Comparison of ENCODE assay signal across 1 cellular context in the genomic region with DNA sequence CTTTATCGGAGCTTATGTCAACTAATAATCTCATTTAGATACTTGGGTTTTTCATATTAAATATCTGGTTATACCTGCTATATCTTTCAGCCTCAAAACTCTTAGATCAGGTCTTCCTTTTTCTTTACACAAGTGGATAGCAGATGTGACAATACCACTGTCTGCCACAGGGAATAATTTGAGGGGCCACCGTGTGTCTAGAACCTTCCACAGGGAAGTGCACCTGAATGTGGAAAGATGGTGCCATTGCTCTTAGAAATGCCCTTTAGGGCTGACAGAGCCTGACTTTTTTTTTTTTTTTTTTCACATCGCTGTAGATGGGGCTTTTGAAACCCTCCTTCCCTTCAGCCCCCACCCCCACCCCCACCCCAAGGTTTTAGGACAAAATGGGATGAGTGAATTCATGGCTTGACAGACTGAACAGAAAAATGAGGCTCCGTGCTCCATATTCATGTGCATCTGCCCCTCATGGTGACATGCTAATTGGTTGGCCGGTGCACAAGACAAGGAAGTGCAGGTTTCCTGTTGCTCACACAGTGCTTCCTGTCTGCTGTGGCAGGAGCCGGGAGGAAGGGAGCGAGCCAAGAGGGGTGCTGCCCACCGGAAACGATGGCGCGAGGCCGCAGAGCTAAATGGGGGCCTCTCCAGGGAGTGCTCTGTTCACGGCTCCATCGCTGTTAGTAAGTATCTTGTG.
TF ChIP-seq lines count a peak whose summit lies in the region.

No MANE protein-coding gene starts in this region.

TF ChIP-seq in GM12878, 131 proteins besides CTCF, POLR2A, EP300 and RAD21 (continued from another document and continues in another):
- TF ChIP-seq, protein P1, sequence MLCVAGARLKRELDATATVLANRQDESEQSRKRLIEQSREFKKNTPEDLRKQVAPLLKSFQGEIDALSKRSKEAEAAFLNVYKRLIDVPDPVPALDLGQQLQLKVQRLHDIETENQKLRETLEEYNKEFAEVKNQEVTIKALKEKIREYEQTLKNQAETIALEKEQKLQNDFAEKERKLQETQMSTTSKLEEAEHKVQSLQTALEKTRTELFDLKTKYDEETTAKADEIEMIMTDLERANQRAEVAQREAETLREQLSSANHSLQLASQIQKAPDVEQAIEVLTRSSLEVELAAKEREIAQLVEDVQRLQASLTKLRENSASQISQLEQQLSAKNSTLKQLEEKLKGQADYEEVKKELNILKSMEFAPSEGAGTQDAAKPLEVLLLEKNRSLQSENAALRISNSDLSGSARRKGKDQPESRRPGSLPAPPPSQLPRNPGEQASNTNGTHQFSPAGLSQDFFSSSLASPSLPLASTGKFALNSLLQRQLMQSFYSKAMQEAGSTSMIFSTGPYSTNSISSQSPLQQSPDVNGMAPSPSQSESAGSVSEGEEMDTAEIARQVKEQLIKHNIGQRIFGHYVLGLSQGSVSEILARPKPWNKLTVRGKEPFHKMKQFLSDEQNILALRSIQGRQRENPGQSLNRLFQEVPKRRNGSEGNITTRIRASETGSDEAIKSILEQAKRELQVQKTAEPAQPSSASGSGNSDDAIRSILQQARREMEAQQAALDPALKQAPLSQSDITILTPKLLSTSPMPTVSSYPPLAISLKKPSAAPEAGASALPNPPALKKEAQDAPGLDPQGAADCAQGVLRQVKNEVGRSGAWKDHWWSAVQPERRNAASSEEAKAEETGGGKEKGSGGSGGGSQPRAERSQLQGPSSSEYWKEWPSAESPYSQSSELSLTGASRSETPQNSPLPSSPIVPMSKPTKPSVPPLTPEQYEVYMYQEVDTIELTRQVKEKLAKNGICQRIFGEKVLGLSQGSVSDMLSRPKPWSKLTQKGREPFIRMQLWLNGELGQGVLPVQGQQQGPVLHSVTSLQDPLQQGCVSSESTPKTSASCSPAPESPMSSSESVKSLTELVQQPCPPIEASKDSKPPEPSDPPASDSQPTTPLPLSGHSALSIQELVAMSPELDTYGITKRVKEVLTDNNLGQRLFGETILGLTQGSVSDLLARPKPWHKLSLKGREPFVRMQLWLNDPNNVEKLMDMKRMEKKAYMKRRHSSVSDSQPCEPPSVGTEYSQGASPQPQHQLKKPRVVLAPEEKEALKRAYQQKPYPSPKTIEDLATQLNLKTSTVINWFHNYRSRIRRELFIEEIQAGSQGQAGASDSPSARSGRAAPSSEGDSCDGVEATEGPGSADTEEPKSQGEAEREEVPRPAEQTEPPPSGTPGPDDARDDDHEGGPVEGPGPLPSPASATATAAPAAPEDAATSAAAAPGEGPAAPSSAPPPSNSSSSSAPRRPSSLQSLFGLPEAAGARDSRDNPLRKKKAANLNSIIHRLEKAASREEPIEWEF (IDR thresholded peaks at IDR 0.05; ENCODE audit: insufficient replicate concordance, low read depth, low read length): no peak
- TF ChIP-seq GABPA (IDR thresholded peaks at IDR 0.05; ENCODE audit: low read depth) (peak; percentile 74), IRF4 (IDR thresholded peaks at IDR 0.05; ENCODE audit: low read depth, low read length) (no peak), PAX5 (IDR thresholded peaks at IDR 0.05; ENCODE audit: borderline replicate concordance, low read depth, low read length) (peak; percentile 45; the same call in 1 of the 2 replicates), STAT1 (conservative IDR thresholded peaks at IDR 0.05) (no peak), NRF1 (conservative IDR thresholded peaks at IDR 0.05; ENCODE audit: low read depth, low read length) (no peak), ZBED1 (IDR thresholded peaks at IDR 0.05; ENCODE audit: borderline replicate concordance) (no peak), ESRRA (IDR thresholded peaks at IDR 0.05; ENCODE audit: low read length) (no peak), ASH2L (IDR thresholded peaks at IDR 0.05; ENCODE audit: borderline replicate concordance, low read depth) (no peak), POU2F2 (IDR thresholded peaks at IDR 0.05; ENCODE audit: borderline replicate concordance, low read depth, low read length) (peak; percentile 87; the same call in 1 of the 3 replicates), NBN (IDR thresholded peaks at IDR 0.05) (no peak), SIX5 (IDR thresholded peaks at IDR 0.05; ENCODE audit: low read depth, low read length, severe bottlenecking) (no peak), RAD51 (IDR thresholded peaks at IDR 0.05) (no peak), ATF7 (IDR thresholded peaks at IDR 0.05; ENCODE audit: low read depth) (no peak), MTA3 (IDR thresholded peaks at IDR 0.05; ENCODE audit: borderline replicate concordance, low read length) (no peak), EED (IDR thresholded peaks at IDR 0.05; ENCODE audit: low read depth) (peak; percentile 89), IKZF1 (conservative IDR thresholded peaks at IDR 0.05) (0 out of 2 replicates have a peak, but pooled peaks have one; percentile 26), HDGF (IDR thresholded peaks at IDR 0.05) (no peak), DPF2 (IDR thresholded peaks at IDR 0.05) (no peak), KLF5 (IDR thresholded peaks at IDR 0.05; ENCODE audit: partially characterized antibody) (no peak), MXI1 (IDR thresholded peaks at IDR 0.05; ENCODE audit: low read depth, low read length) (no peak), CBFB (IDR thresholded peaks at IDR 0.05; ENCODE audit: low read depth) (no peak), GATAD2B (conservative IDR thresholded peaks at IDR 0.05; ENCODE audit: low read depth) (no peak), ZNF217 (IDR thresholded peaks at IDR 0.05) (no peak), CREM (IDR thresholded peaks at IDR 0.05; ENCODE audit: low read depth) (no peak), CREB1 (IDR thresholded peaks at IDR 0.05; ENCODE audit: low read depth) (no peak; the same call in 1 of the 2 replicates), SREBF2 (IDR thresholded peaks at IDR 0.05; ENCODE audit: low read length) (no peak), PAX8 (IDR thresholded peaks at IDR 0.05) (no peak), BCL11A (IDR thresholded peaks at IDR 0.05; ENCODE audit: low read depth, low read length) (no peak), NFIC (IDR thresholded peaks at IDR 0.05; ENCODE audit: low read depth, low read length) (no peak; the same call in 1 of the 2 replicates), EZH2 (IDR thresholded peaks at IDR 0.05; ENCODE audit: borderline replicate concordance, control insufficient read depth, low read depth, low read length) (no peak), HDAC2 (IDR thresholded peaks at IDR 0.05) (no peak), SIN3A (IDR thresholded peaks at IDR 0.05; ENCODE audit: low read depth, low read length) (no peak), FOS (IDR thresholded peaks at IDR 0.05; ENCODE audit: borderline replicate concordance, extremely low read depth, insufficient read length) (no peak), SMARCA5 (IDR thresholded peaks at IDR 0.05) (no peak), HCFC1 (IDR thresholded peaks at IDR 0.05; ENCODE audit: low read length) (no peak), PML (IDR thresholded peaks at IDR 0.05; ENCODE audit: low read length) (no peak)
- TF ChIP-seq, protein P2, sequence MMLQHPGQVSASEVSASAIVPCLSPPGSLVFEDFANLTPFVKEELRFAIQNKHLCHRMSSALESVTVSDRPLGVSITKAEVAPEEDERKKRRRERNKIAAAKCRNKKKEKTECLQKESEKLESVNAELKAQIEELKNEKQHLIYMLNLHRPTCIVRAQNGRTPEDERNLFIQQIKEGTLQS (IDR thresholded peaks at IDR 0.05; ENCODE audit: borderline replicate concordance, extremely low read depth, low read depth, low read length): no peak
- TF ChIP-seq, protein P3, sequence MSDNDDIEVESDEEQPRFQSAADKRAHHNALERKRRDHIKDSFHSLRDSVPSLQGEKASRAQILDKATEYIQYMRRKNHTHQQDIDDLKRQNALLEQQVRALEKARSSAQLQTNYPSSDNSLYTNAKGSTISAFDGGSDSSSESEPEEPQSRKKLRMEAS (IDR thresholded peaks at IDR 0.05; ENCODE audit: low read depth, low read length): no peak
- TF ChIP-seq, protein P4, sequence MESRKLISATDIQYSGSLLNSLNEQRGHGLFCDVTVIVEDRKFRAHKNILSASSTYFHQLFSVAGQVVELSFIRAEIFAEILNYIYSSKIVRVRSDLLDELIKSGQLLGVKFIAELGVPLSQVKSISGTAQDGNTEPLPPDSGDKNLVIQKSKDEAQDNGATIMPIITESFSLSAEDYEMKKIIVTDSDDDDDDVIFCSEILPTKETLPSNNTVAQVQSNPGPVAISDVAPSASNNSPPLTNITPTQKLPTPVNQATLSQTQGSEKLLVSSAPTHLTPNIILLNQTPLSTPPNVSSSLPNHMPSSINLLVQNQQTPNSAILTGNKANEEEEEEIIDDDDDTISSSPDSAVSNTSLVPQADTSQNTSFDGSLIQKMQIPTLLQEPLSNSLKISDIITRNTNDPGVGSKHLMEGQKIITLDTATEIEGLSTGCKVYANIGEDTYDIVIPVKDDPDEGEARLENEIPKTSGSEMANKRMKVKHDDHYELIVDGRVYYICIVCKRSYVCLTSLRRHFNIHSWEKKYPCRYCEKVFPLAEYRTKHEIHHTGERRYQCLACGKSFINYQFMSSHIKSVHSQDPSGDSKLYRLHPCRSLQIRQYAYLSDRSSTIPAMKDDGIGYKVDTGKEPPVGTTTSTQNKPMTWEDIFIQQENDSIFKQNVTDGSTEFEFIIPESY (IDR thresholded peaks at IDR 0.05): no peak
- TF ChIP-seq, protein P5, sequence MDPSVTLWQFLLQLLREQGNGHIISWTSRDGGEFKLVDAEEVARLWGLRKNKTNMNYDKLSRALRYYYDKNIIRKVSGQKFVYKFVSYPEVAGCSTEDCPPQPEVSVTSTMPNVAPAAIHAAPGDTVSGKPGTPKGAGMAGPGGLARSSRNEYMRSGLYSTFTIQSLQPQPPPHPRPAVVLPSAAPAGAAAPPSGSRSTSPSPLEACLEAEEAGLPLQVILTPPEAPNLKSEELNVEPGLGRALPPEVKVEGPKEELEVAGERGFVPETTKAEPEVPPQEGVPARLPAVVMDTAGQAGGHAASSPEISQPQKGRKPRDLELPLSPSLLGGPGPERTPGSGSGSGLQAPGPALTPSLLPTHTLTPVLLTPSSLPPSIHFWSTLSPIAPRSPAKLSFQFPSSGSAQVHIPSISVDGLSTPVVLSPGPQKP (IDR thresholded peaks at IDR 0.05; ENCODE audit: low read depth, low read length): no peak
- TF ChIP-seq, protein P6, sequence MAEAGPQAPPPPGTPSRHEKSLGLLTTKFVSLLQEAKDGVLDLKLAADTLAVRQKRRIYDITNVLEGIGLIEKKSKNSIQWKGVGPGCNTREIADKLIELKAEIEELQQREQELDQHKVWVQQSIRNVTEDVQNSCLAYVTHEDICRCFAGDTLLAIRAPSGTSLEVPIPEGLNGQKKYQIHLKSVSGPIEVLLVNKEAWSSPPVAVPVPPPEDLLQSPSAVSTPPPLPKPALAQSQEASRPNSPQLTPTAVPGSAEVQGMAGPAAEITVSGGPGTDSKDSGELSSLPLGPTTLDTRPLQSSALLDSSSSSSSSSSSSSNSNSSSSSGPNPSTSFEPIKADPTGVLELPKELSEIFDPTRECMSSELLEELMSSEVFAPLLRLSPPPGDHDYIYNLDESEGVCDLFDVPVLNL (IDR thresholded peaks at IDR 0.05; ENCODE audit: low read depth, low read length): no peak
- TF ChIP-seq, protein P7, sequence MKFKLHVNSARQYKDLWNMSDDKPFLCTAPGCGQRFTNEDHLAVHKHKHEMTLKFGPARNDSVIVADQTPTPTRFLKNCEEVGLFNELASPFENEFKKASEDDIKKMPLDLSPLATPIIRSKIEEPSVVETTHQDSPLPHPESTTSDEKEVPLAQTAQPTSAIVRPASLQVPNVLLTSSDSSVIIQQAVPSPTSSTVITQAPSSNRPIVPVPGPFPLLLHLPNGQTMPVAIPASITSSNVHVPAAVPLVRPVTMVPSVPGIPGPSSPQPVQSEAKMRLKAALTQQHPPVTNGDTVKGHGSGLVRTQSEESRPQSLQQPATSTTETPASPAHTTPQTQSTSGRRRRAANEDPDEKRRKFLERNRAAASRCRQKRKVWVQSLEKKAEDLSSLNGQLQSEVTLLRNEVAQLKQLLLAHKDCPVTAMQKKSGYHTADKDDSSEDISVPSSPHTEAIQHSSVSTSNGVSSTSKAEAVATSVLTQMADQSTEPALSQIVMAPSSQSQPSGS (IDR thresholded peaks at IDR 0.05; ENCODE audit: low read length): no peak
- TF ChIP-seq, protein P8, sequence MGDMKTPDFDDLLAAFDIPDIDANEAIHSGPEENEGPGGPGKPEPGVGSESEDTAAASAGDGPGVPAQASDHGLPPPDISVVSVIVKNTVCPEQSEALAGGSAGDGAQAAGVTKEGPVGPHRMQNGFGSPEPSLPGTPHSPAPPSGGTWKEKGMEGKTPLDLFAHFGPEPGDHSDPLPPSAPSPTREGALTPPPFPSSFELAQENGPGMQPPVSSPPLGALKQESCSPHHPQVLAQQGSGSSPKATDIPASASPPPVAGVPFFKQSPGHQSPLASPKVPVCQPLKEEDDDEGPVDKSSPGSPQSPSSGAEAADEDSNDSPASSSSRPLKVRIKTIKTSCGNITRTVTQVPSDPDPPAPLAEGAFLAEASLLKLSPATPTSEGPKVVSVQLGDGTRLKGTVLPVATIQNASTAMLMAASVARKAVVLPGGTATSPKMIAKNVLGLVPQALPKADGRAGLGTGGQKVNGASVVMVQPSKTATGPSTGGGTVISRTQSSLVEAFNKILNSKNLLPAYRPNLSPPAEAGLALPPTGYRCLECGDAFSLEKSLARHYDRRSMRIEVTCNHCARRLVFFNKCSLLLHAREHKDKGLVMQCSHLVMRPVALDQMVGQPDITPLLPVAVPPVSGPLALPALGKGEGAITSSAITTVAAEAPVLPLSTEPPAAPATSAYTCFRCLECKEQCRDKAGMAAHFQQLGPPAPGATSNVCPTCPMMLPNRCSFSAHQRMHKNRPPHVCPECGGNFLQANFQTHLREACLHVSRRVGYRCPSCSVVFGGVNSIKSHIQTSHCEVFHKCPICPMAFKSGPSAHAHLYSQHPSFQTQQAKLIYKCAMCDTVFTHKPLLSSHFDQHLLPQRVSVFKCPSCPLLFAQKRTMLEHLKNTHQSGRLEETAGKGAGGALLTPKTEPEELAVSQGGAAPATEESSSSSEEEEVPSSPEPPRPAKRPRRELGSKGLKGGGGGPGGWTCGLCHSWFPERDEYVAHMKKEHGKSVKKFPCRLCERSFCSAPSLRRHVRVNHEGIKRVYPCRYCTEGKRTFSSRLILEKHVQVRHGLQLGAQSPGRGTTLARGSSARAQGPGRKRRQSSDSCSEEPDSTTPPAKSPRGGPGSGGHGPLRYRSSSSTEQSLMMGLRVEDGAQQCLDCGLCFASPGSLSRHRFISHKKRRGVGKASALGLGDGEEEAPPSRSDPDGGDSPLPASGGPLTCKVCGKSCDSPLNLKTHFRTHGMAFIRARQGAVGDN (IDR thresholded peaks at IDR 0.05): no peak
- TF ChIP-seq, protein P9, sequence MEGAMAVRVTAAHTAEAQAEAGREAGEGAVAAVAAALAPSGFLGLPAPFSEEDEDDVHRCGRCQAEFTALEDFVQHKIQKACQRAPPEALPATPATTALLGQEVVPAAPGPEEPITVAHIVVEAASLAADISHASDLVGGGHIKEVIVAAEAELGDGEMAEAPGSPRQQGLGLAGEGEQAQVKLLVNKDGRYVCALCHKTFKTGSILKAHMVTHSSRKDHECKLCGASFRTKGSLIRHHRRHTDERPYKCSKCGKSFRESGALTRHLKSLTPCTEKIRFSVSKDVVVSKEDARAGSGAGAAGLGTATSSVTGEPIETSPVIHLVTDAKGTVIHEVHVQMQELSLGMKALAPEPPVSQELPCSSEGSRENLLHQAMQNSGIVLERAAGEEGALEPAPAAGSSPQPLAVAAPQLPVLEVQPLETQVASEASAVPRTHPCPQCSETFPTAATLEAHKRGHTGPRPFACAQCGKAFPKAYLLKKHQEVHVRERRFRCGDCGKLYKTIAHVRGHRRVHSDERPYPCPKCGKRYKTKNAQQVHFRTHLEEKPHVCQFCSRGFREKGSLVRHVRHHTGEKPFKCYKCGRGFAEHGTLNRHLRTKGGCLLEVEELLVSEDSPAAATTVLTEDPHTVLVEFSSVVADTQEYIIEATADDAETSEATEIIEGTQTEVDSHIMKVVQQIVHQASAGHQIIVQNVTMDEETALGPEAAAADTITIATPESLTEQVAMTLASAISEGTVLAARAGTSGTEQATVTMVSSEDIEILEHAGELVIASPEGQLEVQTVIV (IDR thresholded peaks at IDR 0.05; ENCODE audit: borderline replicate concordance, partially characterized antibody): no peak
